ENCODE assay signal across 15 cellular contexts in the genomic region with DNA sequence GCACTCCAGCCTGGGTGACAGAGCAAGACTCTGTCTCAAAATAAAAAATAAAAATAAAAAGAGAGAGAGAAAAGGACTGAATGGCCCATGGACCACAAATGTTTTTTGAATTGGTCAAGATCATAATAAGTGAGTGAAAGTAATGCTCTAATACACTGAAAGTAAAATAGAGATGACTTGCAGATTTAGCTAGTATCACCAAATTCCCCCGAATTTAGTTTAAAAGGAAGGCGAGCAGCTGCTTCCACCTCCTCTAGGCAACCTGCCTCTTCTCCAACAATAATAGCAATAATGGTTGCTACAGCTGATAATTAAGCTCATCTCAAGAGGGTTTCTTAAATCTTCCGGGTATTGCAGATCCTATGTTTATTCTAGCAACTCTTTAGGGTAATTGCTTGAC. TPM values are rescaled to one million over a fixed set of nuclear protein-coding genes. Genes with fewer than 3 reads are reported as not detected.
DNase-seq lines count a peak whose midpoint lies in the region; ATAC-seq, FAIRE-seq and TF ChIP-seq lines count a peak whose summit lies in the region.
"Had no signal": no experiment of that assay in that cellular context is flagged by ENCODE, and none has a peak within 500 bp of the region (broad histone marks: within the 10 kb centered on the region; RNA-seq: fewer than 3 reads in every experiment).

No MANE protein-coding gene starts in this region.

- POLR2A ChIA-PET in AG04450 (lab: Yijun Ruan, JAX), result interaction anchor here (0.6 to 1.5 kb wide), 2 partner anchors 18 to 30 kb away, joined by 3 read pairs; no protein-coding TSS in a partner anchor

- H2AFZ ChIP-seq in GM23338, result no peak overlapping the region

- H3K4me3 Mint-ChIP-seq in GM23338 (no peak overlapping the region), T-helper 17 cell (no peak overlapping the region)
- H3K4me3 Mint-ChIP-seq: mesothelial cell of epicardium had no signal

- H3K27me3 ChIP-seq in AG04450 (ENCODE audit: control insufficient read depth, insufficient read depth, low read length), result no peaks in the 10 kb centered on the region
- no peaks in the 10 kb centered on the region for H3K27me3 ChIP-seq in GM23338 (ENCODE audit: insufficient read depth)
- no peaks in the 10 kb centered on the region for H3K27me3 ChIP-seq in small intestine (ENCODE audit: control insufficient read depth in 2 of 2, insufficient read depth in 2 of 2, low read length in 2 of 2)
- H3K27me3 ChIP-seq: suprapubic skin had no signal

- ATAC-seq in GM23338 (no peak), T-helper 17 cell (no peak), GM21737 (IDR thresholded peaks at IDR 0.05; ENCODE audit: unreplicated experiment) (no peak)

- 100% methylated on average over 3 of the region's 3 CpGs; no CpG with 5 or more reads in 1 of the 2 experiments for WGBS in mesodermal cell (ENCODE audit: insufficient coverage in 2 of 2), 2 experiments
- 66 to 81% (median 71%) methylated on average over 3 of the region's 3 CpGs for WGBS in small intestine, 3 donors

- DNase-seq in AG04450 (ENCODE audit: low read depth, low spot score) (no peak), GM23338 (ENCODE audit: low spot score) (no peak), T-helper 17 cell (no peak), HCEC 1CT (no peak), small intestine (no peak)
- no peak for DNase-seq in activated CD8-positive, alpha-beta memory T cell treated with anti-CD3 and anti-CD28 coated beads for 24 hours
- DNase-seq: activated CD4-positive, alpha-beta T cell treated with anti-CD3 and anti-CD28 coated beads, Interleukin-2, amount 50 U/mL, for 48 hours; effector CD4-positive, alpha-beta T cell; NCI-H2029; NCI-H82; Right ventricle myocardium superior had no signal

- H4K20me1 ChIP-seq in GM23338 (replicated peaks; ENCODE audit: insufficient read depth), result peaks cover 68% of the 10 kb centered on the region

- H3K27ac Mint-ChIP-seq in GM23338 (peak overlapping the region; percentile 65; the same call in 1 of the 2 replicates), T-helper 17 cell (peak overlapping the region; percentile 95)

- CTCF ChIA-PET in AG04450 (lab: Charles Lee), result interaction anchor here (0.6 kb wide), 1 partner anchor 16 kb away, joined by 4 read pairs; no protein-coding TSS in a partner anchor

- H3K36me3 ChIP-seq in GM23338 (ENCODE audit: insufficient read depth), result no peaks in the 10 kb centered on the region
- peaks cover 17% of the 10 kb centered on the region for H3K36me3 ChIP-seq in mesodermal cell (ENCODE audit: control insufficient read depth, insufficient read depth, low read length)
- H3K36me3 ChIP-seq in small intestine (ENCODE audit: control insufficient read depth in 2 of 2, insufficient read depth in 2 of 2, low read length in 2 of 2), result no peaks in the 10 kb centered on the region
- H3K36me3 ChIP-seq: suprapubic skin had no signal

- H3K36me3 Mint-ChIP-seq in GM23338 (ENCODE audit: low read depth) (no peaks in the 10 kb centered on the region; the same call in 2 of the 3 replicates), T-helper 17 cell (ENCODE audit: low read depth) (peaks cover 2% of the 10 kb centered on the region)
- H3K36me3 Mint-ChIP-seq: mesothelial cell of epicardium had no signal

- H3K4me1 Mint-ChIP-seq in GM23338, result peaks cover 36% of the 10 kb centered on the region
- peaks cover 44% of the 10 kb centered on the region for H3K4me1 Mint-ChIP-seq in T-helper 17 cell

- H3K9me3 Mint-ChIP-seq in GM23338, result no peaks in the 10 kb centered on the region
- H3K9me3 Mint-ChIP-seq: mesothelial cell of epicardium had no signal

- H3K27me3 Mint-ChIP-seq in GM23338 (ENCODE audit: insufficient read depth, low read depth, poor library complexity) (peaks cover 15% of the 10 kb centered on the region), T-helper 17 cell (no peaks in the 10 kb centered on the region)

- no peak overlapping the region for H3K4me2 ChIP-seq in GM23338

- TF ChIP-seq CTCF in AG04450 (IDR thresholded peaks at IDR 0.05; ENCODE audit: low read depth, low read length), result no peak
- TF ChIP-seq CTCF in GM23338 (conservative IDR thresholded peaks at IDR 0.05; ENCODE audit: low read depth in 2 of 2), result no peak

- H3K27ac ChIP-seq in AG04450 (ENCODE audit: low read depth, low read length), result peak overlapping the region; percentile 34
- peak overlapping the region; percentile 58 for H3K27ac ChIP-seq in GM23338 (ENCODE audit: low read depth)
- peak overlapping the region; percentile 18 for H3K27ac ChIP-seq in mesodermal cell (ENCODE audit: low read depth, low read length, severe bottlenecking)
- no peak overlapping the region for H3K27ac ChIP-seq in small intestine (ENCODE audit: low read depth in 1 of 2, low read length in 1 of 2)
- H3K27ac ChIP-seq: suprapubic skin had no signal

- H3K4me1 ChIP-seq in GM23338 (ENCODE audit: insufficient read depth) (peaks cover 37% of the 10 kb centered on the region), mesodermal cell (ENCODE audit: control insufficient read depth, insufficient read depth, low read length, poor library complexity, severe bottlenecking) (peaks cover 72% of the 10 kb centered on the region), small intestine (ENCODE audit: control insufficient read depth in 2 of 2, insufficient read depth in 1 of 2, low read depth in 1 of 2, low read length in 1 of 2) (peaks cover 0 to 5% of the 10 kb centered on the region in 2 donors)

- H3K9me2 ChIP-seq in GM23338 (ENCODE audit: insufficient read depth), result no peaks in the 10 kb centered on the region

- H3K4me3 ChIP-seq in AG04450 (ENCODE audit: low read depth, low read length) (no peak overlapping the region), GM23338 (no peak overlapping the region), mesodermal cell (ENCODE audit: extremely low read depth, insufficient read depth, low read length, poor library complexity, severe bottlenecking) (no peak overlapping the region), small intestine (ENCODE audit: low read depth in 1 of 2, low read length in 2 of 2) (no peak overlapping the region)
- H3K4me3 ChIP-seq: suprapubic skin had no signal

- peaks cover 100% of the 10 kb centered on the region for H3K79me2 ChIP-seq in GM23338 (replicated peaks; ENCODE audit: insufficient read depth)

- FAIRE-seq in small intestine (lab: Jason Lieb, UNC), result no peak

- H3F3A ChIP-seq in GM23338 (replicated peaks; ENCODE audit: low read depth), result no peaks in the 10 kb centered on the region

- H3K9me3 ChIP-seq in AG04450 (ENCODE audit: control insufficient read depth, insufficient read depth, low read length), result no peaks in the 10 kb centered on the region
- H3K9me3 ChIP-seq in T-helper 17 cell (ENCODE audit: control insufficient read depth, low read length, poor library complexity, severe bottlenecking), result no peaks in the 10 kb centered on the region
- no peaks in the 10 kb centered on the region for H3K9me3 ChIP-seq in mesodermal cell (ENCODE audit: control insufficient read depth, low read length)
- H3K9me3 ChIP-seq in small intestine (ENCODE audit: control insufficient read depth, low read depth), result no peaks in the 10 kb centered on the region
- H3K9me3 ChIP-seq: suprapubic skin had no signal

TF ChIP-seq in GM23338, 12 proteins besides CTCF, POLR2A, EP300 and RAD21 (continues in another document):
- TF ChIP-seq NANOG (IDR thresholded peaks at IDR 0.05; ENCODE audit: borderline replicate concordance), result no peak
- no peak for TF ChIP-seq EZH2phosphoT487 (IDR thresholded peaks at IDR 0.05; ENCODE audit: unreplicated experiment)
- TF ChIP-seq ZNF114 (CRISPR knock-in tag; IDR thresholded peaks at IDR 0.05), result no peak
- no peak for TF ChIP-seq STAT1 (IDR thresholded peaks at IDR 0.05; ENCODE audit: unreplicated experiment)

RNA-seq across cellular contexts. Expression of a gene that starts 36.8 kb away (rescaled TPM):
- polyA plus RNA-seq in AG04450 (2011; rRNA removed) (87.2 and 87.5 TPM in 2 replicates), GM23338 (2016; fragmentation: Nextera tagmentation; extraction: Ambion mirVana) (124 and 134 TPM in 2 replicates), small intestine (10 to 100 TPM; 16.5 to 32.1 (median 21.9) TPM)
- 135 and 147 TPM in 2 replicates for polyA minus RNA-seq in AG04450 (2011; rRNA and poly(A)+ RNA removed)
- total RNA-seq in GM23338 (2014; rRNA removed; shearing (Covaris generic)), result 233 TPM in 2 replicates
- 100 to 1,000 TPM; 113 to 127 TPM for total RNA-seq in T-helper 17 cell
- 62.4 TPM for polyA plus RNA-seq in mesodermal cell (2013, experiment 1 of 2)
- polyA plus RNA-seq in mesodermal cell (2013, experiment 2 of 2), result 55.6 TPM

RNA-seq across cellular contexts. Expression of a gene that starts 49.2 kb away (rescaled TPM):
- polyA plus RNA-seq in AG04450 (2011; rRNA removed) (39.2 and 39.5 TPM in 2 replicates), GM23338 (2016; fragmentation: Nextera tagmentation; extraction: Ambion mirVana) (106 and 109 TPM in 2 replicates), small intestine (10 to 100 TPM; 31.3 to 60.1 (median 34.6) TPM)
- 15.6 and 17.2 TPM in 2 replicates for polyA minus RNA-seq in AG04450 (2011; rRNA and poly(A)+ RNA removed)
- total RNA-seq in GM23338 (2014; rRNA removed; shearing (Covaris generic)), result 87.0 and 109 TPM in 2 replicates
- 10 to 100 TPM; 19.2 to 23.8 TPM for total RNA-seq in T-helper 17 cell
- 61.2 TPM for polyA plus RNA-seq in mesodermal cell (2013, experiment 1 of 2)
- polyA plus RNA-seq in mesodermal cell (2013, experiment 2 of 2), result 51.3 TPM

Comparison
In these comparisons a context has a peak if more than half of its experiments do, and no peak if none do; other contexts are left out.
1. H3K27ac ChIP-seq: peak in AG04450 (single experiment), GM23338 (single experiment) and mesodermal cell (single experiment); none in small intestine (0 of 2).